In genomic region chr3:27714692-27715453, GRCh38 we compare ENCODE assay signal across 8 cellular contexts. TPM values are rescaled to one million over a fixed set of nuclear protein-coding genes. Genes with fewer than 3 reads are reported as not detected.
DNase-seq lines count a peak whose midpoint lies in the region; ATAC-seq, FAIRE-seq and TF ChIP-seq lines count a peak whose summit lies in the region.

No MANE protein-coding gene starts in this region.

- 3% methylated on average over 52 of the region's 52 CpGs; no CpG with 5 or more reads in 1 of the 2 experiments for WGBS in H1 (ENCODE audit: extremely low coverage in 1 of 2, insufficient coverage in 1 of 2, insufficient read length in 1 of 2, insufficient replicate concordance in 2 of 2, low coverage in 1 of 2, low lambda C conversion rate in 2 of 2, missing lambda C conversion rate in 1 of 2), 2 experiments
- WGBS in neuronal stem cell (ENCODE audit: extremely low coverage in 2 of 2, insufficient read length in 2 of 2, insufficient replicate concordance in 1 of 2), 2 donors = no CpG with 5 or more reads among the region's 52 CpGs

- CTCF ChIA-PET in Caco-2 (lab: Charles Lee) (interaction anchor here (0.6 kb wide), 1 partner anchor 53 kb away, joined by 3 read pairs; no protein-coding TSS in a partner anchor), H1 (lab: Charles Lee; ENCODE audit: partially characterized antibody) (interaction anchor here (1.9 to 2.2 kb wide), 2 partner anchors 9 to 14 kb away, joined by 7 to 14 read pairs; no protein-coding TSS in a partner anchor)

- intact Hi-C loops in Caco-2 (cut with micrococcal nuclease; ENCODE audit: unreplicated experiment) = loop anchor here (2.0 to 10.0 kb wide), 5 partner anchors 110 to 632 kb away; partner anchors contain the start of genes AZI2, CMC1 and ZCWPW2

- no peak overlapping the region for H2BK20ac ChIP-seq in H1 (ENCODE audit: low read length)

- H3K4me2 ChIP-seq in H1 (ENCODE audit: insufficient read depth in 1 of 2, low read depth in 2 of 2, low read length in 2 of 2) (peak overlapping the region; percentile 77 to 81), neuronal stem cell (ENCODE audit: insufficient read depth, low read length, poor library complexity, severe bottlenecking) (peak overlapping the region; percentile 46)

- H3K27me3 ChIP-seq in Caco-2 (replicated peaks; ENCODE audit: control insufficient read depth, insufficient read depth, low read length) = peaks cover 5% of the 10 kb centered on the region
- H3K27me3 ChIP-seq in H1 (replicated peaks in 1 of 4; ENCODE audit: control insufficient read depth in 3 of 4, extremely low read depth in 1 of 4, insufficient read depth in 3 of 4, low read length in 3 of 4) = peaks cover 69 to 86% (median 78%) of the 10 kb centered on the region in 4 experiments
- H3K27me3 ChIP-seq in neuronal stem cell (ENCODE audit: control insufficient read depth in 3 of 3, insufficient read depth in 3 of 3, low read depth in 1 of 3, low read length in 3 of 3) = peaks cover 39 to 78% (median 73%) of the 10 kb centered on the region in 3 experiments

- H2AFZ ChIP-seq in H1 (ENCODE audit: low read length) (no peak overlapping the region), neuronal stem cell (ENCODE audit: low read length) (peak overlapping the region; percentile 61)

- DNase-seq in Caco-2 (peak; percentile 65 to 73), LoVo (ENCODE audit: low spot score) (peak; percentile 63), H1 (ENCODE audit: low read depth in 1 of 2, low spot score in 2 of 2) (peak in 1 of 2 experiments; percentile 74), neuronal stem cell (ENCODE audit: low spot score) (no peak), NCI-H774 (lab: John Stamatoyannopoulos, UW) (no peak)

- H3K36me3 ChIP-seq in Caco-2 (ENCODE audit: control insufficient read depth, insufficient read depth, low read length) (no peaks in the 10 kb centered on the region), H1 (ENCODE audit: control insufficient read depth in 2 of 4, insufficient read depth in 4 of 4, low read length in 3 of 4) (no peaks in the 10 kb centered on the region), neuronal stem cell (replicated peaks in 1 of 2; ENCODE audit: control insufficient read depth in 2 of 2, insufficient read depth in 2 of 2, low read length in 2 of 2) (no peaks in the 10 kb centered on the region)

- H4K5ac ChIP-seq in H1 (ENCODE audit: insufficient read length, low read depth, low read length) = no peak overlapping the region

- no TSS peak for BruUV-seq in Caco-2 (replicated peaks; lab: Mats Ljungman, UMichigan)

- H3K9me3 Mint-ChIP-seq in Caco-2 (ENCODE audit: unreplicated experiment) = no peaks in the 10 kb centered on the region

- no peak overlapping the region for H2BK5ac ChIP-seq in H1 (ENCODE audit: low read depth, low read length)
- H2BK5ac ChIP-seq in neuronal stem cell (ENCODE audit: low read length) = no peak overlapping the region

- H3K27me3 Mint-ChIP-seq in Caco-2 (ENCODE audit: insufficient read depth, unreplicated experiment) = peaks cover 35% of the 10 kb centered on the region

- H2BK120ac ChIP-seq in H1 (replicated peaks; ENCODE audit: low read depth, low read length) (no peak overlapping the region), neuronal stem cell (ENCODE audit: low read depth, low read length) (no peak overlapping the region)

- no peak overlapping the region for H3K4ac ChIP-seq in H1 (replicated peaks; ENCODE audit: insufficient read length, low read depth, low read length)
- no peak overlapping the region for H3K4ac ChIP-seq in neuronal stem cell (ENCODE audit: low read length)

- H3K4me1 ChIP-seq in Caco-2 (peaks cover 18% of the 10 kb centered on the region; the same call in 1 of the 2 replicates), H1 (replicated peaks in 1 of 4; ENCODE audit: control insufficient read depth in 3 of 4, insufficient read depth in 4 of 4, low read length in 3 of 4) (peaks cover 6 to 25% (median 21%) of the 10 kb centered on the region in 4 experiments), neuronal stem cell (ENCODE audit: control insufficient read depth in 2 of 2, insufficient read depth in 1 of 2, low read depth in 1 of 2, low read length in 2 of 2) (peaks cover 12% of the 10 kb centered on the region in 2 donors)

- peak overlapping the region; percentile 82 for H3K4me3 Mint-ChIP-seq in Caco-2 (ENCODE audit: unreplicated experiment)

- no peak overlapping the region for H4K8ac ChIP-seq in H1 (ENCODE audit: extremely low read depth, insufficient read depth, low read length)
- no peak overlapping the region for H4K8ac ChIP-seq in neuronal stem cell (ENCODE audit: low read depth, low read length)

- no peak overlapping the region for H3K27ac ChIP-seq in H1 (ENCODE audit: low read depth, low read length)
- no peak overlapping the region for H3K27ac ChIP-seq in neuronal stem cell (replicated peaks; ENCODE audit: low read length)

- TF ChIP-seq CTCF in Caco-2 (IDR thresholded peaks at IDR 0.05; ENCODE audit: insufficient read depth in 1 of 2, low read depth in 1 of 2, low read length in 1 of 2, severe bottlenecking in 1 of 2, unreplicated experiment in 1 of 2) = no peak
- TF ChIP-seq CTCF in H1 (IDR thresholded peaks at IDR 0.05; ENCODE audit: control extremely low read depth in 1 of 3, insufficient read depth in 1 of 3, low read depth in 1 of 3, low read length in 3 of 3) = no peak

- H2BK12ac ChIP-seq in H1 (ENCODE audit: low read depth, low read length) (no peak overlapping the region; the same call in 1 of the 2 replicates), neuronal stem cell (ENCODE audit: low read length) (no peak overlapping the region)

- no peak for TF ChIP-seq RAD21 in H1 (IDR thresholded peaks at IDR 0.05 in 1 of 2, conservative IDR thresholded peaks at IDR 0.05 in 1 of 2; ENCODE audit: low read depth in 2 of 2, low read length in 2 of 2)

- no peak overlapping the region for H3K27ac Mint-ChIP-seq in Caco-2 (ENCODE audit: unreplicated experiment)

- H2BK15ac ChIP-seq in H1 (ENCODE audit: low read length) (no peak overlapping the region), neuronal stem cell (ENCODE audit: low read length) (no peak overlapping the region)

- FAIRE-seq in H1 (lab: Jason Lieb, UNC) = no peak

- H3K23me2 ChIP-seq in H1 (ENCODE audit: low read depth, low read length) = peaks cover 5% of the 10 kb centered on the region; the same call in 1 of the 2 replicates

- H3K36me3 Mint-ChIP-seq in Caco-2 (ENCODE audit: insufficient read depth, unreplicated experiment) = peaks cover 5% of the 10 kb centered on the region

- no peak overlapping the region for H3K23ac ChIP-seq in H1 (ENCODE audit: insufficient read length)
- peak overlapping the region; percentile 20 for H3K23ac ChIP-seq in neuronal stem cell (ENCODE audit: low read depth, low read length, poor library complexity)

- H3K79me1 ChIP-seq in H1 (ENCODE audit: low read depth, low read length) (no peaks in the 10 kb centered on the region), neuronal stem cell (ENCODE audit: low read depth, low read length) (no peaks in the 10 kb centered on the region)

- H3K9me3 ChIP-seq in Caco-2 = no peaks in the 10 kb centered on the region
- no peaks in the 10 kb centered on the region for H3K9me3 ChIP-seq in H1 (ENCODE audit: insufficient read depth in 2 of 2, low read depth in 1 of 2, low read length in 1 of 2)
- peaks cover 0 to 3% of the 10 kb centered on the region in 2 donors for H3K9me3 ChIP-seq in neuronal stem cell (replicated peaks in 1 of 2; ENCODE audit: control insufficient read depth in 2 of 2, insufficient read depth in 1 of 2, low read depth in 1 of 2, low read length in 2 of 2)

- H3K14ac ChIP-seq in H1 (ENCODE audit: insufficient read length) (no peak overlapping the region), neuronal stem cell (ENCODE audit: low read length) (no peak overlapping the region)

- POLR2A ChIA-PET in Caco-2 (lab: Charles Lee) (no interaction called here), H1 (lab: Charles Lee; ENCODE audit: partially characterized antibody) (no interaction called here)

- H3K4me3 ChIP-seq in Caco-2 (ENCODE audit: low read depth, low read length) (peak overlapping the region; percentile 22), H1 (ENCODE audit: extremely low read depth in 1 of 4, insufficient read depth in 2 of 4, low read depth in 3 of 4, low read length in 4 of 4) (peak overlapping the region in 3 of 4 experiments; percentile 21 to 57 (median 29); a peak in 6 of 8 replicates), neuronal stem cell (ENCODE audit: low read length in 2 of 2) (peak overlapping the region in 1 of 2 donors; percentile 37)

- no peak overlapping the region for H3K56ac ChIP-seq in H1 (replicated peaks; ENCODE audit: insufficient read length, low read depth, low read length)

- H4K91ac ChIP-seq in H1 (replicated peaks; ENCODE audit: insufficient read length, low read length) (no peak overlapping the region), neuronal stem cell (ENCODE audit: low read depth, low read length, poor library complexity) (no peak overlapping the region)

- H3K4me1 Mint-ChIP-seq in Caco-2 (ENCODE audit: low read depth, unreplicated experiment) = peaks cover 24% of the 10 kb centered on the region

- no peak for TF ChIP-seq EP300 in H1 (IDR thresholded peaks at IDR 0.05; ENCODE audit: borderline replicate concordance in 1 of 2, low read depth in 2 of 2, low read length in 2 of 2)

- H3K9ac ChIP-seq in H1 (replicated peaks in 1 of 4; ENCODE audit: extremely low read depth in 1 of 4, low read depth in 3 of 4, low read length in 3 of 4) = no peak overlapping the region
- H3K9ac ChIP-seq in neuronal stem cell (ENCODE audit: low read depth, low read length, poor library complexity) = no peak overlapping the region

- no peak for ATAC-seq in HG02884 (IDR thresholded peaks at IDR 0.05; ENCODE audit: unreplicated experiment)
- ATAC-seq in HG03378 (IDR thresholded peaks at IDR 0.05; ENCODE audit: unreplicated experiment) = no peak
- no peak for ATAC-seq in HG02970 (IDR thresholded peaks at IDR 0.05; ENCODE audit: low FRiP score, unreplicated experiment)

- H2AK5ac ChIP-seq in H1 (ENCODE audit: low read depth, low read length) = peak overlapping the region; percentile 26; the same call in 1 of the 2 replicates
- H2AK5ac ChIP-seq in neuronal stem cell (ENCODE audit: low read depth, low read length) = no peak overlapping the region

- H3K79me2 ChIP-seq in H1 (ENCODE audit: control insufficient read depth in 1 of 2, insufficient read depth in 2 of 2, low read length in 2 of 2) = no peaks in the 10 kb centered on the region

- no peak for TF ChIP-seq POLR2A in H1 (IDR thresholded peaks at IDR 0.05; ENCODE audit: control extremely low read depth in 1 of 2, low read depth in 2 of 2, low read length in 2 of 2)

- H3K18ac ChIP-seq in H1 (ENCODE audit: extremely low read depth, low read length) (0 out of 2 replicates have a peak overlapping the region, but pooled peaks have one; percentile 28), neuronal stem cell (ENCODE audit: low read length) (peak overlapping the region; percentile 44)

- H4K20me1 ChIP-seq in H1 (replicated peaks in 1 of 2; ENCODE audit: control insufficient read depth in 1 of 2, insufficient read depth in 2 of 2, low read length in 2 of 2) = peaks cover 7 to 15% of the 10 kb centered on the region in 2 experiments

RNA-seq across cellular contexts. Expression of gene EOMES, which starts 7.2 kb away (rescaled TPM):
- 0.43 and 0.53 TPM in 2 replicates for total RNA-seq in Caco-2 (2022)
- total RNA-seq in H1 (2021; fragmentation: NEBNext Ultra II Directional; extraction: Animal tissue kit (Norgen Biotek cat#: 25700)) = 0.47 and 0.50 TPM in 2 replicates
- polyA plus RNA-seq in H1 (2011; rRNA removed) = 0.09 TPM in 2 replicates
- 0.13 TPM for polyA plus RNA-seq in H1 (2011; cell fraction: cytosol; rRNA removed)
- polyA plus RNA-seq in H1 (2011; cell fraction: nucleus; rRNA removed) = 0.11 TPM
- polyA plus RNA-seq in H1 (2012, experiment 1 of 2) = 0.18 to 0.91 TPM (median 0.46 TPM) in 4 replicates
- 0.73 TPM for polyA plus RNA-seq in H1 (2012, experiment 2 of 2)
- polyA plus RNA-seq in H1 (2013, experiment 1 of 2) = 0.26 TPM
- polyA plus RNA-seq in H1 (2013, experiment 2 of 2) = 0.18 TPM
- polyA minus RNA-seq in H1 (2011; rRNA and poly(A)+ RNA removed) = 0.25 and 0.37 TPM in 2 replicates
- polyA minus RNA-seq in H1 (2011; cell fraction: cytosol; rRNA and poly(A)+ RNA removed) = not detected
- 0.40 TPM for polyA minus RNA-seq in H1 (2011; cell fraction: nucleus; rRNA and poly(A)+ RNA removed)
- 0.06 TPM for polyA plus RNA-seq in neuronal stem cell (2013, experiment 1 of 2)
- polyA plus RNA-seq in neuronal stem cell (2013, experiment 2 of 2) = 0.07 TPM

Comparison
In these comparisons a context has a peak if more than half of its experiments do, and no peak if none do; other contexts are left out.
1. DNase-seq: peak in Caco-2 (2 of 2) and LoVo (single experiment); none in neuronal stem cell (single experiment) and NCI-H774 (single experiment).